1 cellular context compared by ENCODE assay signal in genomic region chr22:27663031-27663367, GRCh38.
TF ChIP-seq lines count a peak whose summit lies in the region.

No MANE protein-coding gene starts in this region.

TF ChIP-seq in IMR-90, 13 proteins besides CTCF, POLR2A, EP300 and RAD21 (continued from another document):
- TF ChIP-seq USF2 (IDR thresholded peaks at IDR 0.05; ENCODE audit: low read depth, low read length): no peak
TF ChIP-seq in IMR-90: peak in this region for 0.
